9 cellular contexts compared by ENCODE assay signal in the genomic region with DNA sequence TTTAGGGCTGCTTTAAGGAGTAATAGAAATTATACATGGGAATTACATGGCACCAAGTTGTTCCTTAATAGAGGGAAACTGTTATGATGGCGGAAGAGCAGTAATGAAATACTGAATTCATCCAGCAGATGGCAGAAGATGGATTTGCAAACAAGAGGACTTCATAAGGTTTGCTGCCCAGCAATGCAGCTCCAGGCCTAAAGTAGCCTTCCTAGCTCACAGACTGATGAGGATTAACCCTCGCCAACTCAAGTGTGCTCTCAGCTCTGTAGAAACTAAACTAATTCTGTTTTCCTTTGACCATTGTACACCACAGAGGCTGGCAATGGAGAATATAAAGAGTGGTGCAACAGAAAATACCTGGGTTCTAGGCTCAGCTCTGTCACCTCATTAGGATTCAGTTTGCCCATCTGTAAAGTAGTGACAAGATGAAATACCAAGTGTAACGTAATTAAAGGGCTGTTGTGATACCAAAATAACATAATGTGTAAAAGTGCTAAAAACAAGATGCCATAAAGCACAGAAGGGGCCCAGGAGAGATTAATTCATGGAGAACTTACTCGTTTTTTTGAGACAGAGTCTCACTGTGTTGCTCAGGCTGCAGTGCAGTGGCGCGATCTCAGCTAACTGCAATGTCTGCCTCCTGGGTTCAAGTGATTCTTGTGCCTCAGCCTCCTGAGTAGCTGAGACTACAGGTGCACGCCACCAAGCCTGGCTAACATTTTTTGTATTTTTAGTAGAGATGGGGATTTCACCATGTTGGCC.
DNase-seq lines count a peak whose midpoint lies in the region; ATAC-seq and TF ChIP-seq lines count a peak whose summit lies in the region.
"Had no signal": no experiment of that assay in that cellular context is flagged by ENCODE, and none has a peak within 500 bp of the region (broad histone marks: within the 10 kb centered on the region; RNA-seq: fewer than 3 reads in every experiment).

No MANE protein-coding gene starts in this region.

- H3K4me3 ChIP-seq in Peyer's patch (no peak overlapping the region), aorta (ENCODE audit: low read length in 2 of 2) (no peak overlapping the region)

- peak overlapping the region in 1 of 4 donors; percentile 25 for H3K27ac ChIP-seq in Peyer's patch
- H3K27ac ChIP-seq in aorta (ENCODE audit: low read depth in 1 of 2, low read length in 2 of 2) = no peak overlapping the region

- WGBS in aorta, 2 donors = 55 to 60% methylated on average over 7 of the region's 7 CpGs

- H3K4me3 Mint-ChIP-seq in effector memory CD8-positive, alpha-beta T cell = no peak overlapping the region
- H3K4me3 Mint-ChIP-seq: activated T-cell treated with anti-CD3 and anti-CD28 coated beads, Interleukin-2, amount 50 U/mL, for 72 hours had no signal

- no peak for TF ChIP-seq POLR2A in Peyer's patch (IDR thresholded peaks at IDR 0.05)

- peaks cover 0 to 4% of the 10 kb centered on the region in 2 donors for H3K4me1 Mint-ChIP-seq in effector memory CD8-positive, alpha-beta T cell (ENCODE audit: low read depth in 2 of 2)

- H3K27me3 Mint-ChIP-seq in effector memory CD8-positive, alpha-beta T cell = peaks cover 0 to 18% of the 10 kb centered on the region in 2 donors

- no peaks in the 10 kb centered on the region for H3K9me3 Mint-ChIP-seq in effector memory CD8-positive, alpha-beta T cell

- intact Hi-C loops in aorta (cut with DNase I) = loop anchor here (2.0 to 10.0 kb wide), 5 partner anchors 228 to 792 kb away; no protein-coding TSS in a partner anchor

- no peaks in the 10 kb centered on the region for H3K36me3 Mint-ChIP-seq in effector memory CD8-positive, alpha-beta T cell (ENCODE audit: insufficient read depth)

- TF ChIP-seq CTCF in Peyer's patch (IDR thresholded peaks at IDR 0.05) = peak; percentile 20 to 91 (median 76)

- H3K36me3 ChIP-seq in Peyer's patch (no peaks in the 10 kb centered on the region), aorta (ENCODE audit: control insufficient read depth in 1 of 2, insufficient read depth in 2 of 2, low read length in 1 of 2) (no peaks in the 10 kb centered on the region)

- H3K27me3 ChIP-seq in Peyer's patch (no peaks in the 10 kb centered on the region), aorta (ENCODE audit: control insufficient read depth in 1 of 2, insufficient read depth in 2 of 2, low read length in 1 of 2) (no peaks in the 10 kb centered on the region)

- H3K9me3 ChIP-seq in Peyer's patch (no peaks in the 10 kb centered on the region), aorta (ENCODE audit: control insufficient read depth, low read length) (no peaks in the 10 kb centered on the region)

- peak; percentile 76 for DNase-seq in Daoy (ENCODE audit: low read depth)
- DNase-seq in LoVo (ENCODE audit: low spot score) = peak; percentile 68
- DNase-seq in Peyer's patch = peak in 1 of 3 donors; percentile 61
- peak in 2 of 3 experiments; percentile 2 to 3 for DNase-seq in effector memory CD8-positive, alpha-beta T cell
- peak; percentile 89 to 90 for DNase-seq in lung microvascular endothelial cell (ENCODE audit: low read depth in 2 of 2)
- DNase-seq in aorta = no peak
- DNase-seq in effector CD8-positive, alpha-beta T cell (lab: John Stamatoyannopoulos, UW) = no peak

- no peak overlapping the region for H3K27ac Mint-ChIP-seq in effector memory CD8-positive, alpha-beta T cell
- H3K27ac Mint-ChIP-seq: activated T-cell treated with anti-CD3 and anti-CD28 coated beads, Interleukin-2, amount 50 U/mL, for 72 hours had no signal

- ATAC-seq in GM21619 (IDR thresholded peaks at IDR 0.05; ENCODE audit: unreplicated experiment) = peak; percentile 71
- no peak for ATAC-seq in effector memory CD8-positive, alpha-beta T cell (replicated peaks)
- ATAC-seq in aorta (ENCODE audit: low FRiP score) = peak; percentile 89

- peaks cover 0 to 12% (median 6%) of the 10 kb centered on the region in 4 donors for H3K4me1 ChIP-seq in Peyer's patch
- no peaks in the 10 kb centered on the region for H3K4me1 ChIP-seq in aorta (ENCODE audit: control insufficient read depth in 1 of 2, insufficient read depth in 2 of 2, low read length in 2 of 2)

Comparison
In these comparisons a context has a peak if more than half of its experiments do, and no peak if none do; other contexts are left out.
1. DNase-seq: peak in Daoy (single experiment), LoVo (single experiment), effector memory CD8-positive, alpha-beta T cell (2 of 3) and lung microvascular endothelial cell (2 of 2); none in aorta (0 of 2) and effector CD8-positive, alpha-beta T cell (single experiment).